Comparison of ENCODE assay signal across 8 cellular contexts in genomic region chr1:92831762-92832536, GRCh38. TPM values are rescaled to one million over a fixed set of nuclear protein-coding genes. Genes with fewer than 3 reads are reported as not detected.
DNase-seq lines count a peak whose midpoint lies in the region; ATAC-seq and TF ChIP-seq lines count a peak whose summit lies in the region.

TSS of gene RPL5 (plus strand) at chr1:92832040. CDS start at chr1:92832115, 75 bp downstream.

- no peak for TF ChIP-seq EP300 in transverse colon (IDR thresholded peaks at IDR 0.05; ENCODE audit: low read depth)

- H3K79me1 ChIP-seq in trophoblast cell (ENCODE audit: low read length), result peaks cover 8% of the 10 kb centered on the region

- H2BK120ac ChIP-seq in trophoblast cell (ENCODE audit: insufficient read depth, low read length, poor library complexity), result peak within 1 kb of the TSS; percentile 73

- H2AK5ac ChIP-seq in trophoblast cell (ENCODE audit: low read length), result peak within 1 kb of the TSS; percentile 63

- H2AFZ ChIP-seq in trophoblast cell (ENCODE audit: insufficient read depth, low read length, poor library complexity), result peak within 1 kb of the TSS; percentile 24

- peaks cover 14% of the 10 kb centered on the region for H3K79me2 ChIP-seq in trophoblast cell (ENCODE audit: control insufficient read depth, insufficient read depth, low read length, poor library complexity)

- peak; percentile 95 for ATAC-seq in HG02798 (IDR thresholded peaks at IDR 0.05; ENCODE audit: poor library complexity, unreplicated experiment)
- ATAC-seq in activated naive CD8-positive, alpha-beta T cell treated with anti-CD3 and anti-CD28 coated beads, Interleukin-2, amount 50 U/mL, for 24 hours, result peak; percentile 82

- peak within 1 kb of the TSS; percentile 86 for H2BK5ac ChIP-seq in trophoblast cell (ENCODE audit: low read depth, low read length, poor library complexity)

- peak within 1 kb of the TSS; percentile 71 for H3K14ac ChIP-seq in trophoblast cell (ENCODE audit: low read length)

- in situ Hi-C loops in transverse colon (cut with MboI; ENCODE audit: low pct_ligation_motif_present in 1 of 4, low pct_unique_long_range_greater_than_20kb in 1 of 4, low sequenced_read_pairs in 3 of 4), result no loop called here

- peaks cover 42% of the 10 kb centered on the region for H3K4me1 Mint-ChIP-seq in activated naive CD8-positive, alpha-beta T cell treated with anti-CD3 and anti-CD28 coated beads, Interleukin-2, amount 50 U/mL, for 24 hours

- H3K27me3 ChIP-seq in cardiac muscle cell, result no peaks in the 10 kb centered on the region
- no peaks in the 10 kb centered on the region for H3K27me3 ChIP-seq in trophoblast cell (ENCODE audit: insufficient read depth, low read length)
- H3K27me3 ChIP-seq in transverse colon, result no peaks in the 10 kb centered on the region

- peak; percentile 95 for TF ChIP-seq CTCF in GM12875 (IDR thresholded peaks at IDR 0.05; ENCODE audit: borderline replicate concordance, insufficient read depth, low read depth, low read length)
- TF ChIP-seq CTCF in cardiac muscle cell (IDR thresholded peaks at IDR 0.05; ENCODE audit: low read depth, low read length), result peak; percentile 98
- TF ChIP-seq CTCF in transverse colon (IDR thresholded peaks at IDR 0.05), result peak; percentile 89 to 100 (median 94)

- peak within 1 kb of the TSS; percentile 1 for H3K23ac ChIP-seq in trophoblast cell (ENCODE audit: low read length)

- H4K8ac ChIP-seq in trophoblast cell (ENCODE audit: low read depth, low read length), result peak within 1 kb of the TSS; percentile 90

- peak within 1 kb of the TSS; percentile 96 for H3K9ac ChIP-seq in trophoblast cell (ENCODE audit: low read length)

- H4K91ac ChIP-seq in trophoblast cell (ENCODE audit: low read depth, low read length), result peak within 1 kb of the TSS; percentile 78

- H3K4me1 ChIP-seq in cardiac muscle cell (ENCODE audit: low read depth) (peaks cover 13% of the 10 kb centered on the region), trophoblast cell (ENCODE audit: control insufficient read depth in 1 of 2, insufficient read depth in 2 of 2, low read length in 2 of 2) (peaks cover 0 to 2% of the 10 kb centered on the region in 2 experiments), transverse colon (peaks cover 15 to 44% (median 29%) of the 10 kb centered on the region in 4 donors)

- H3K27ac Mint-ChIP-seq in activated naive CD8-positive, alpha-beta T cell treated with anti-CD3 and anti-CD28 coated beads, Interleukin-2, amount 50 U/mL, for 24 hours, result peak within 1 kb of the TSS; percentile 99

- peak within 1 kb of the TSS; percentile 96 for H3K4ac ChIP-seq in trophoblast cell (ENCODE audit: low read depth, low read length)

- H3K4me2 ChIP-seq in trophoblast cell (ENCODE audit: low read length), result peak within 1 kb of the TSS; percentile 60

- H3K27me3 Mint-ChIP-seq in activated naive CD8-positive, alpha-beta T cell treated with anti-CD3 and anti-CD28 coated beads, Interleukin-2, amount 50 U/mL, for 24 hours, result peaks cover 3% of the 10 kb centered on the region

- H3K36me3 Mint-ChIP-seq in activated naive CD8-positive, alpha-beta T cell treated with anti-CD3 and anti-CD28 coated beads, Interleukin-2, amount 50 U/mL, for 24 hours (ENCODE audit: low read depth), result peaks cover 52% of the 10 kb centered on the region

- DNase-seq in NCI-H1417 treated with DMSO at 0.1 percent for 48 hours (lab: John Stamatoyannopoulos, UW), result peak; percentile 69
- DNase-seq in SW480 (ENCODE audit: low spot score), result peak; percentile 94
- peak; percentile 98 for DNase-seq in activated naive CD8-positive, alpha-beta T cell treated with anti-CD3 and anti-CD28 coated beads, Interleukin-2, amount 50 U/mL, for 24 hours
- DNase-seq in cardiac muscle cell (ENCODE audit: low read depth in 1 of 2, low spot score in 1 of 2), result peak; percentile 98 to 99
- peak; percentile 98 to 100 for DNase-seq in trophoblast cell
- peak; percentile 98 for DNase-seq in transverse colon

- H3K9me3 Mint-ChIP-seq in activated naive CD8-positive, alpha-beta T cell treated with anti-CD3 and anti-CD28 coated beads, Interleukin-2, amount 50 U/mL, for 24 hours, result no peaks in the 10 kb centered on the region

- no CpG with 5 or more reads among the region's 57 CpGs for WGBS in trophoblast cell (ENCODE audit: extremely low coverage, insufficient coverage, insufficient read length)
- 0% methylated on average over 10 to 57 of the region's 57 CpGs for WGBS in transverse colon (ENCODE audit: low coverage in 1 of 2), 2 donors

- H3K36me3 ChIP-seq in cardiac muscle cell (peaks cover 34% of the 10 kb centered on the region), trophoblast cell (ENCODE audit: control insufficient read depth in 1 of 2, insufficient read depth in 2 of 2, low read length in 2 of 2) (peaks cover 5 to 21% of the 10 kb centered on the region in 2 experiments), transverse colon (peaks cover 0 to 12% (median 4%) of the 10 kb centered on the region in 4 donors)

- intact Hi-C loops in transverse colon (cut with DNase I; ENCODE audit: low total_unique reads), result no loop called here

- H3K4me3 Mint-ChIP-seq in activated naive CD8-positive, alpha-beta T cell treated with anti-CD3 and anti-CD28 coated beads, Interleukin-2, amount 50 U/mL, for 24 hours, result peak within 1 kb of the TSS; percentile 99

- H3K18ac ChIP-seq in trophoblast cell (ENCODE audit: low read length), result peak within 1 kb of the TSS; percentile 91

- H3K27ac ChIP-seq in cardiac muscle cell, result peak within 1 kb of the TSS; percentile 97
- H3K27ac ChIP-seq in trophoblast cell (ENCODE audit: low read depth, low read length), result peak within 1 kb of the TSS; percentile 74
- peak within 1 kb of the TSS; percentile 88 to 97 (median 94) for H3K27ac ChIP-seq in transverse colon

- TF ChIP-seq POLR2A in transverse colon (IDR thresholded peaks at IDR 0.05), result peak; percentile 97

- H4K12ac ChIP-seq in trophoblast cell (ENCODE audit: low read depth, low read length), result peak within 1 kb of the TSS; percentile 71

- H2BK12ac ChIP-seq in trophoblast cell (ENCODE audit: low read length), result peak within 1 kb of the TSS; percentile 9

- no peaks in the 10 kb centered on the region for H3K9me3 ChIP-seq in cardiac muscle cell (ENCODE audit: low read depth)
- no peaks in the 10 kb centered on the region for H3K9me3 ChIP-seq in trophoblast cell (ENCODE audit: insufficient read depth, low read depth, low read length)
- no peaks in the 10 kb centered on the region for H3K9me3 ChIP-seq in transverse colon

- H3K4me3 ChIP-seq in GM12875 (ENCODE audit: low read depth, low read length), result peak within 1 kb of the TSS; percentile 78
- H3K4me3 ChIP-seq in cardiac muscle cell, result peak within 1 kb of the TSS; percentile 95
- H3K4me3 ChIP-seq in trophoblast cell (ENCODE audit: low read depth, low read length), result peak within 1 kb of the TSS; percentile 91
- peak within 1 kb of the TSS; percentile 58 to 95 (median 88) for H3K4me3 ChIP-seq in transverse colon

RNA-seq across cellular contexts. Expression of gene RPL5, which starts in this region (rescaled TPM):
- total RNA-seq in cardiac muscle cell, result 1,643 and 1,654 TPM in 2 replicates
- polyA plus RNA-seq in cardiac muscle cell, result 918 and 1,027 TPM in 2 replicates
- polyA plus RNA-seq in trophoblast cell (2013), result 3,279 and 3,316 TPM in 2 replicates
- total RNA-seq in transverse colon, result 1,000 to 10,000 TPM in 3 of 4 donors, 100 to 1,000 TPM in 1; 360 to 1,369 (median 1,157) TPM

Comparison
In these comparisons a context has a peak if more than half of its experiments do, and no peak if none do; other contexts are left out.
1. Peak in every context shown above with its lines: DNase-seq, ATAC-seq, H3K4me3 ChIP-seq and H3K27ac ChIP-seq.